1 cellular context compared by ENCODE assay signal in the genomic region with DNA sequence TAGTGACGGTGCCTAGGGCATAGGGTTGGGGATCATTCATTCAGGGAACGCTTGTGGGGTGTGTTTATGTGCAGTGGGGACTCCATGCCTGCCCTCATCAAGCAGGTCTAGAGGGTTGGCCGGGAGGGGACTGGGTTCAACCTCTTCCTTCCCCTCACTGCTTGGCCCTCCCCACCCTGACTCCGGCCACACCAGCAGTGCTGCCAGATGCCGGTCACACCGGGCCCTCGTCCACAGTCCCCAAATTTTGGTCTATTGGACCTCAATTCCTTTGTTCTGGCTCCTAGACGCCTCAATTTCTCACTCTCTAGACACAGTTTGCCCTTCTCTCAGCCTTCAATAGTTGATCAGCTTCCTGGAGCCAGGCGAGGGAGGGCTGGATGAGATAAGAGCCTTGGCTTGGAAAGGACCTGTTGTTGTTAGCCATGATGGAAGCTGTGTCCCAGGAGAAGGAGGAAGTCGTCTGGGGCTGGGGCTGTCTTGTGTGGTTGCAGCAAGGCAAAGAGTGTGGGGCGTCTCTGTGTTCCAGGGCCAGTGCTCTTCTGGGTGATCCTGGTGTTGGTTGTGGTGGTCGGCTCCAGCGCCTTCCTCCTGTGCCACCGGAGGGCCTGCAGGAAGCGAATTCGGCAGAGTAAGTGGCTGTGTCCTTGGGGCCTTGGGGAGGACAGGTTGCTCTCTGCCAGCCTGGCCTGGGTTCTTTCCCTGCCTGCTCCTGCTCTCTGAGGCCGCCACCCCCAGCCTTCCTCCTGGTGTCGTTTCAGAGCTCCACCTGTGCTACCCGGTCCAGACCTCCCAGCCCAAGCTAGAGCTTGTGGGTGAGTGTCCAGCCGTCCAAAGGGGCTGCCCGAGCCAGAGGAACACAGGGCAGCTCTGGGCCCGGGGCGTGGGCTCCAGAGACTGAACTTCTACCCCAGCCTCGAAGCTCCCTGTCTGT.
TF ChIP-seq lines count a peak whose summit lies in the region.

No MANE protein-coding gene starts in this region.

TF ChIP-seq in GM23338, 12 proteins besides CTCF, POLR2A, EP300 and RAD21 (continued from another document):
- TF ChIP-seq, protein P1, sequence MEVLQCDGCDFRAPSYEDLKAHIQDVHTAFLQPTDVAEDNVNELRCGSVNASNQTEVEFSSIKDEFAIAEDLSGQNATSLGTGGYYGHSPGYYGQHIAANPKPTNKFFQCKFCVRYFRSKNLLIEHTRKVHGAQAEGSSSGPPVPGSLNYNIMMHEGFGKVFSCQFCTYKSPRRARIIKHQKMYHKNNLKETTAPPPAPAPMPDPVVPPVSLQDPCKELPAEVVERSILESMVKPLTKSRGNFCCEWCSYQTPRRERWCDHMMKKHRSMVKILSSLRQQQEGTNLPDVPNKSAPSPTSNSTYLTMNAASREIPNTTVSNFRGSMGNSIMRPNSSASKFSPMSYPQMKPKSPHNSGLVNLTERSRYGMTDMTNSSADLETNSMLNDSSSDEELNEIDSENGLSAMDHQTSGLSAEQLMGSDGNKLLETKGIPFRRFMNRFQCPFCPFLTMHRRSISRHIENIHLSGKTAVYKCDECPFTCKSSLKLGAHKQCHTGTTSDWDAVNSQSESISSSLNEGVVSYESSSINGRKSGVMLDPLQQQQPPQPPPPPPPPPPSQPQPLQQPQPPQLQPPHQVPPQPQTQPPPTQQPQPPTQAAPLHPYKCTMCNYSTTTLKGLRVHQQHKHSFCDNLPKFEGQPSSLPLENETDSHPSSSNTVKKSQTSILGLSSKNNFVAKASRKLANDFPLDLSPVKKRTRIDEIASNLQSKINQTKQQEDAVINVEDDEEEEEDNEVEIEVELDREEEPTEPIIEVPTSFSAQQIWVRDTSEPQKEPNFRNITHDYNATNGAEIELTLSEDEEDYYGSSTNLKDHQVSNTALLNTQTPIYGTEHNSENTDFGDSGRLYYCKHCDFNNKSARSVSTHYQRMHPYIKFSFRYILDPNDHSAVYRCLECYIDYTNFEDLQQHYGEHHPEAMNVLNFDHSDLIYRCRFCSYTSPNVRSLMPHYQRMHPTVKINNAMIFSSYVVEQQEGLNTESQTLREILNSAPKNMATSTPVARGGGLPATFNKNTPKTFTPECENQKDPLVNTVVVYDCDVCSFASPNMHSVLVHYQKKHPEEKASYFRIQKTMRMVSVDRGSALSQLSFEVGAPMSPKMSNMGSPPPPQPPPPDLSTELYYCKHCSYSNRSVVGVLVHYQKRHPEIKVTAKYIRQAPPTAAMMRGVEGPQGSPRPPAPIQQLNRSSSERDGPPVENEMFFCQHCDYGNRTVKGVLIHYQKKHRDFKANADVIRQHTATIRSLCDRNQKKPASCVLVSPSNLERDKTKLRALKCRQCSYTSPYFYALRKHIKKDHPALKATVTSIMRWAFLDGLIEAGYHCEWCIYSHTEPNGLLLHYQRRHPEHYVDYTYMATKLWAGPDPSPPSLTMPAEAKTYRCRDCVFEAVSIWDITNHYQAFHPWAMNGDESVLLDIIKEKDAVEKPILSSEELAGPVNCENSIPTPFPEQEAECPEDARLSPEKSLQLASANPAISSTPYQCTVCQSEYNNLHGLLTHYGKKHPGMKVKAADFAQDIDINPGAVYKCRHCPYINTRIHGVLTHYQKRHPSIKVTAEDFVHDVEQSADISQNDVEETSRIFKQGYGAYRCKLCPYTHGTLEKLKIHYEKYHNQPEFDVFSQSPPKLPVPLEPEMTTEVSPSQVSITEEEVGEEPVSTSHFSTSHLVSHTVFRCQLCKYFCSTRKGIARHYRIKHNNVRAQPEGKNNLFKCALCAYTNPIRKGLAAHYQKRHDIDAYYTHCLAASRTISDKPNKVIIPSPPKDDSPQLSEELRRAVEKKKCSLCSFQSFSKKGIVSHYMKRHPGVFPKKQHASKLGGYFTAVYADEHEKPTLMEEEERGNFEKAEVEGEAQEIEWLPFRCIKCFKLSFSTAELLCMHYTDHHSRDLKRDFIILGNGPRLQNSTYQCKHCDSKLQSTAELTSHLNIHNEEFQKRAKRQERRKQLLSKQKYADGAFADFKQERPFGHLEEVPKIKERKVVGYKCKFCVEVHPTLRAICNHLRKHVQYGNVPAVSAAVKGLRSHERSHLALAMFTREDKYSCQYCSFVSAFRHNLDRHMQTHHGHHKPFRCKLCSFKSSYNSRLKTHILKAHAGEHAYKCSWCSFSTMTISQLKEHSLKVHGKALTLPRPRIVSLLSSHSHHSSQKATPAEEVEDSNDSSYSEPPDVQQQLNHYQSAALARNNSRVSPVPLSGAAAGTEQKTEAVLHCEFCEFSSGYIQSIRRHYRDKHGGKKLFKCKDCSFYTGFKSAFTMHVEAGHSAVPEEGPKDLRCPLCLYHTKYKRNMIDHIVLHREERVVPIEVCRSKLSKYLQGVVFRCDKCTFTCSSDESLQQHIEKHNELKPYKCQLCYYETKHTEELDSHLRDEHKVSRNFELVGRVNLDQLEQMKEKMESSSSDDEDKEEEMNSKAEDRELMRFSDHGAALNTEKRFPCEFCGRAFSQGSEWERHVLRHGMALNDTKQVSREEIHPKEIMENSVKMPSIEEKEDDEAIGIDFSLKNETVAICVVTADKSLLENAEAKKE (CRISPR knock-in tag; IDR thresholded peaks at IDR 0.05) = no peak
- TF ChIP-seq, protein P2, sequence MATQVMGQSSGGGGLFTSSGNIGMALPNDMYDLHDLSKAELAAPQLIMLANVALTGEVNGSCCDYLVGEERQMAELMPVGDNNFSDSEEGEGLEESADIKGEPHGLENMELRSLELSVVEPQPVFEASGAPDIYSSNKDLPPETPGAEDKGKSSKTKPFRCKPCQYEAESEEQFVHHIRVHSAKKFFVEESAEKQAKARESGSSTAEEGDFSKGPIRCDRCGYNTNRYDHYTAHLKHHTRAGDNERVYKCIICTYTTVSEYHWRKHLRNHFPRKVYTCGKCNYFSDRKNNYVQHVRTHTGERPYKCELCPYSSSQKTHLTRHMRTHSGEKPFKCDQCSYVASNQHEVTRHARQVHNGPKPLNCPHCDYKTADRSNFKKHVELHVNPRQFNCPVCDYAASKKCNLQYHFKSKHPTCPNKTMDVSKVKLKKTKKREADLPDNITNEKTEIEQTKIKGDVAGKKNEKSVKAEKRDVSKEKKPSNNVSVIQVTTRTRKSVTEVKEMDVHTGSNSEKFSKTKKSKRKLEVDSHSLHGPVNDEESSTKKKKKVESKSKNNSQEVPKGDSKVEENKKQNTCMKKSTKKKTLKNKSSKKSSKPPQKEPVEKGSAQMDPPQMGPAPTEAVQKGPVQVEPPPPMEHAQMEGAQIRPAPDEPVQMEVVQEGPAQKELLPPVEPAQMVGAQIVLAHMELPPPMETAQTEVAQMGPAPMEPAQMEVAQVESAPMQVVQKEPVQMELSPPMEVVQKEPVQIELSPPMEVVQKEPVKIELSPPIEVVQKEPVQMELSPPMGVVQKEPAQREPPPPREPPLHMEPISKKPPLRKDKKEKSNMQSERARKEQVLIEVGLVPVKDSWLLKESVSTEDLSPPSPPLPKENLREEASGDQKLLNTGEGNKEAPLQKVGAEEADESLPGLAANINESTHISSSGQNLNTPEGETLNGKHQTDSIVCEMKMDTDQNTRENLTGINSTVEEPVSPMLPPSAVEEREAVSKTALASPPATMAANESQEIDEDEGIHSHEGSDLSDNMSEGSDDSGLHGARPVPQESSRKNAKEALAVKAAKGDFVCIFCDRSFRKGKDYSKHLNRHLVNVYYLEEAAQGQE (IDR thresholded peaks at IDR 0.05; ENCODE audit: unreplicated experiment) = no peak
- TF ChIP-seq JUNB (IDR thresholded peaks at IDR 0.05; ENCODE audit: unreplicated experiment) = no peak
- no peak for TF ChIP-seq ZNF114 (CRISPR knock-in tag; IDR thresholded peaks at IDR 0.05)
- TF ChIP-seq POLR2AphosphoS5 (IDR thresholded peaks at IDR 0.05; ENCODE audit: low read depth) = no peak
- no peak for TF ChIP-seq NANOG (IDR thresholded peaks at IDR 0.05; ENCODE audit: borderline replicate concordance)
- no peak for TF ChIP-seq STAT1 (IDR thresholded peaks at IDR 0.05; ENCODE audit: unreplicated experiment)
